20 cellular contexts compared by ENCODE assay signal in genomic region chr2:129160879-129161278, GRCh38.
"Had no signal": no experiment of that assay in that cellular context is flagged by ENCODE, and none has a peak within 500 bp of the region (broad histone marks: within the 10 kb centered on the region; RNA-seq: fewer than 3 reads in every experiment).

No MANE protein-coding gene starts in this region.

- ATAC-seq: activated CD4-positive, CD25-positive, alpha-beta regulatory T cell treated with anti-CD3 and anti-CD28 coated beads, Interleukin-2, amount 50 U/mL, for 24 hours; activated T-cell treated with anti-CD3 and anti-CD28 coated beads, Interleukin-2, amount 50 U/mL, for 72 hours; effector memory CD8-positive, alpha-beta T cell; gastrocnemius medialis; left colon; natural killer cell; psoas muscle had no signal

- DNase-seq: activated CD4-positive, alpha-beta memory T cell treated with anti-CD3 and anti-CD28 coated beads, Interleukin-2, amount 10 ng/mL, durations not matched to agents 7 days and 5 days; activated CD4-positive, alpha-beta T cell treated with anti-CD3 and anti-CD28 coated beads, Interleukin-2, amount 10 ng/mL, durations not matched to agents 24 days and 14 days; activated effector memory CD4-positive, alpha-beta T cell treated with anti-CD3 and anti-CD28 coated beads, Interleukin-2, amount 50 U/mL, for 16 hours; activated naive CD4-positive, alpha-beta T cell treated with anti-CD3 and anti-CD28 coated beads, Interleukin-2, amount 10 ng/mL, durations not matched to agents 7 days and 5 days; activated T-cell treated with anti-CD3 and anti-CD28 coated beads, Interleukin-2, amount 50 U/mL, for 72 hours; amygdala; colonic mucosa; dorsolateral prefrontal cortex; effector memory CD8-positive, alpha-beta T cell; gastrocnemius medialis; heart left ventricle; islet precursor cell; left colon; natural killer cell; ovary; psoas muscle; stimulated activated CD4-positive, alpha-beta T cell treated with anti-CD3 and anti-CD28 coated beads, Interleukin-4, amount 100 ng/mL, for 24 hours; stimulated activated naive CD4-positive, alpha-beta T cell treated with Interleukin-2 at 50 U/mL for 16 hours; T-helper 1 cell had no signal
